In the genomic region with DNA sequence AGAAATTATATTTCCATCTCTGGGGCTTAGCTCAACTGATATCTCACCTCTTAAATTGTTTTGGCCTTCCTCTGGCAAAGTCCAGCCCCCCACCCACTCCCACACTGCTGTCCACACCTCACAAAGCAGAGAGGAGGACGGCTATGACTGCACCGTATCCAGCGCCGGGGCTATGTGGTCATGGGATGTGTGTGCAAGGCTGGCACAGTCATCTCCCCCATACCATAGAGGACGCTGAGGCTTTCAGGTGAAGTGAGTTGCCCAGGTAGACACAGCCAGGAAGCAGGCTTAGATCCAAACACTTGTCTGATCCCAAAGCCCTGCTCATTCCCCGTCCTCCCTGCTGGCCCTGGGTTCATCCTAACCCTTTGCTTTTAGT, we compare ENCODE assay signal across 25 cellular contexts.
DNase-seq lines count a peak whose midpoint lies in the region; ATAC-seq, FAIRE-seq and TF ChIP-seq lines count a peak whose summit lies in the region.
"Had no signal": no experiment of that assay in that cellular context is flagged by ENCODE, and none has a peak within 500 bp of the region (broad histone marks: within the 10 kb centered on the region; RNA-seq: fewer than 3 reads in every experiment).

No MANE protein-coding gene starts in this region.

- no peak for FAIRE-seq in RCC 7860 (lab: Jason Lieb, UNC)
- FAIRE-seq: K562 had no signal

- no peak for TF ChIP-seq RAD21 in HCT116 (IDR thresholded peaks at IDR 0.05; ENCODE audit: low read depth)

- peaks cover 2% of the 10 kb centered on the region for H3K36me3 Mint-ChIP-seq in activated CD4-positive, alpha-beta T cell treated with anti-CD3 and anti-CD28 coated beads, Interleukin-2, amount 10 ng/mL, durations not matched to agents 24 days and 14 days (ENCODE audit: low read depth)
- no peaks in the 10 kb centered on the region for H3K36me3 Mint-ChIP-seq in activated CD4-positive, alpha-beta T cell treated with anti-CD3 and anti-CD28 coated beads for 36 hours (ENCODE audit: low read depth)
- H3K36me3 Mint-ChIP-seq in immature natural killer cell, result no peaks in the 10 kb centered on the region

- in situ Hi-C loops in gastrocnemius medialis (cut with MboI; ENCODE audit: low sequenced_read_pairs in 4 of 4), result no loop called here

- H3K27ac ChIP-seq in HCT116 (ENCODE audit: low read depth, low read length) (no peak overlapping the region), gastrocnemius medialis (peak overlapping the region; percentile 51 to 85 (median 72))
- H3K27ac ChIP-seq: 22Rv1 had no signal

- no peaks in the 10 kb centered on the region for H3K36me3 ChIP-seq in HCT116 (ENCODE audit: control insufficient read depth in 1 of 2, insufficient read depth in 2 of 2, low read length in 2 of 2)
- no peaks in the 10 kb centered on the region for H3K36me3 ChIP-seq in gastrocnemius medialis
- H3K36me3 ChIP-seq: HAP-1, MG63, transverse colon had no signal

- no peak for DNase-seq in activated CD4-positive, alpha-beta T cell treated with anti-CD3 and anti-CD28 coated beads, Interleukin-2, amount 10 ng/mL, durations not matched to agents 24 days and 14 days
- DNase-seq in activated CD4-positive, alpha-beta T cell treated with anti-CD3 and anti-CD28 coated beads for 36 hours, result no peak
- no peak for DNase-seq in HCT116 (ENCODE audit: low read depth, low spot score)
- DNase-seq in immature natural killer cell, result no peak
- no peak for DNase-seq in gastrocnemius medialis
- no peak for DNase-seq in amygdala (lab: John Stamatoyannopoulos, UW)
- DNase-seq in RCC 7860 (ENCODE audit: low spot score), result no peak
- DNase-seq: activated naive CD4-positive, alpha-beta T cell treated with anti-CD3 and anti-CD28 coated beads, Interleukin-2, amount 50 U/mL, for 16 hours; activated T-cell treated with anti-CD3 and anti-CD28 coated beads, Interleukin-2, amount 50 U/mL, for 72 hours; AML-193; DMS79; effector CD4-positive, alpha-beta T cell; MG63; midbrain; NCI-H1436; NCI-H524; stimulated activated CD4-positive, alpha-beta T cell treated with anti-CD3 and anti-CD28 coated beads, Interleukin-2, amount 100 ng/mL, for 48 hours; stimulated activated naive CD8-positive, alpha-beta T cell treated with anti-CD3 and anti-CD28 coated beads, Interleukin-15, Interleukin-2, amounts not matched to agents 100 U/mL and 50 U/mL, for 24 hours; transverse colon had no signal

- ATAC-seq in activated CD4-positive, alpha-beta T cell treated with anti-CD3 and anti-CD28 coated beads for 36 hours, result no peak
- peak; percentile 12; the same call in 1 of the 2 replicates for ATAC-seq in HCT116
- ATAC-seq in gastrocnemius medialis, result no peak
- ATAC-seq in HG03280 (IDR thresholded peaks at IDR 0.05; ENCODE audit: unreplicated experiment), result no peak
- ATAC-seq: activated CD4-positive, CD25-positive, alpha-beta regulatory T cell treated with anti-CD3 and anti-CD28 coated beads, Interleukin-2, amount 50 U/mL, for 24 hours; activated T-cell treated with anti-CD3 and anti-CD28 coated beads, Interleukin-2, amount 50 U/mL, for 72 hours; esophagus mucosa; K562; stimulated activated naive CD8-positive, alpha-beta T cell treated with anti-CD3 and anti-CD28 coated beads, Interleukin-15, Interleukin-2, amounts not matched to agents 100 U/mL and 50 U/mL, for 24 hours had no signal

- no peaks in the 10 kb centered on the region for H4K20me1 ChIP-seq in HCT116 (ENCODE audit: insufficient read depth)

- no peaks in the 10 kb centered on the region for H3K27me3 Mint-ChIP-seq in activated CD4-positive, alpha-beta T cell treated with anti-CD3 and anti-CD28 coated beads, Interleukin-2, amount 10 ng/mL, durations not matched to agents 24 days and 14 days
- no peaks in the 10 kb centered on the region for H3K27me3 Mint-ChIP-seq in activated CD4-positive, alpha-beta T cell treated with anti-CD3 and anti-CD28 coated beads for 36 hours
- H3K27me3 Mint-ChIP-seq in immature natural killer cell (ENCODE audit: low read depth in 3 of 3), result peaks cover 0 to 5% (median 3%) of the 10 kb centered on the region in 3 donors

- peaks cover 73% of the 10 kb centered on the region for H3K4me1 Mint-ChIP-seq in activated CD4-positive, alpha-beta T cell treated with anti-CD3 and anti-CD28 coated beads, Interleukin-2, amount 10 ng/mL, durations not matched to agents 24 days and 14 days
- H3K4me1 Mint-ChIP-seq in activated CD4-positive, alpha-beta T cell treated with anti-CD3 and anti-CD28 coated beads for 36 hours, result peaks cover 78% of the 10 kb centered on the region
- H3K4me1 Mint-ChIP-seq in immature natural killer cell, result peaks cover 78 to 87% of the 10 kb centered on the region in 2 donors

- no TSS peak for BruUV-seq in HCT116 (replicated peaks; lab: Mats Ljungman, UMichigan)

- H3K9ac ChIP-seq in HCT116 (ENCODE audit: low read length), result no peak overlapping the region

- RAD21 ChIA-PET in HCT116 (lab: Charles Lee; ENCODE audit: low non-redundant PET in 1 of 2, low total read pairs in 2 of 2, uncharacterized antibody in 2 of 2, unreplicated experiment in 2 of 2), result no interaction called here

- TF ChIP-seq POLR2A in HCT116 (IDR thresholded peaks at IDR 0.05; ENCODE audit: borderline replicate concordance, extremely low read depth, insufficient read depth, insufficient read length) (no peak), gastrocnemius medialis (IDR thresholded peaks at IDR 0.05) (no peak)

- no peak overlapping the region for H3K4me2 ChIP-seq in HCT116 (ENCODE audit: low read length)

- H3K4me3 ChIP-seq in HCT116 (replicated peaks in 1 of 2; ENCODE audit: low read depth in 1 of 2, low read length in 2 of 2), result no peak overlapping the region
- no peak overlapping the region for H3K4me3 ChIP-seq in gastrocnemius medialis
- H3K4me3 ChIP-seq: HAP-1, K562, MG63, transverse colon had no signal

- POLR2A ChIA-PET in activated CD4-positive, alpha-beta T cell treated with anti-CD3 and anti-CD28 coated beads for 36 hours (lab: Charles Lee), result interaction anchor here (0.6 kb wide), 1 partner anchor 46 kb away, joined by 4 read pairs; no protein-coding TSS in a partner anchor
- POLR2A ChIA-PET in HCT116 (lab: Charles Lee), result no interaction called here

- TF ChIP-seq CTCF in HCT116 (IDR thresholded peaks at IDR 0.05 in 2 of 3, conservative IDR thresholded peaks at IDR 0.05 in 1 of 3; ENCODE audit: borderline replicate concordance in 1 of 3, insufficient read depth in 1 of 3, low read depth in 2 of 3, low read length in 2 of 3), result no peak
- TF ChIP-seq CTCF in gastrocnemius medialis (IDR thresholded peaks at IDR 0.05 in 4 of 5, conservative IDR thresholded peaks at IDR 0.05 in 1 of 5), result no peak

- H3K79me2 ChIP-seq in HCT116 (ENCODE audit: insufficient read depth, low read length), result no peaks in the 10 kb centered on the region

- H3K4me3 Mint-ChIP-seq in activated CD4-positive, alpha-beta T cell treated with anti-CD3 and anti-CD28 coated beads, Interleukin-2, amount 10 ng/mL, durations not matched to agents 24 days and 14 days, result no peak overlapping the region
- no peak overlapping the region for H3K4me3 Mint-ChIP-seq in activated CD4-positive, alpha-beta T cell treated with anti-CD3 and anti-CD28 coated beads for 36 hours
- H3K4me3 Mint-ChIP-seq in immature natural killer cell, result no peak overlapping the region
- H3K4me3 Mint-ChIP-seq: activated T-cell treated with anti-CD3 and anti-CD28 coated beads, Interleukin-2, amount 50 U/mL, for 72 hours had no signal

- H3K4me1 ChIP-seq in HCT116 (ENCODE audit: control insufficient read depth in 1 of 2, insufficient read depth in 2 of 2, low read length in 2 of 2) (peaks cover 0 to 9% of the 10 kb centered on the region in 2 experiments; a peak in 1 of 4 replicates), gastrocnemius medialis (peaks cover 47 to 58% of the 10 kb centered on the region in 2 donors)
- H3K4me1 ChIP-seq: HAP-1 had no signal

- CTCF ChIA-PET in activated CD4-positive, alpha-beta T cell treated with anti-CD3 and anti-CD28 coated beads for 36 hours (lab: Charles Lee), result no interaction called here
- CTCF ChIA-PET in HCT116 (lab: Charles Lee), result no interaction called here

- no peaks in the 10 kb centered on the region for H3K9me2 ChIP-seq in HCT116 (ENCODE audit: insufficient read depth)

- H3K9me3 ChIP-seq in HCT116 (ENCODE audit: control insufficient read depth in 1 of 2, insufficient read depth in 1 of 2, low read depth in 1 of 2, low read length in 2 of 2), result no peaks in the 10 kb centered on the region
- H3K9me3 ChIP-seq in gastrocnemius medialis, result no peaks in the 10 kb centered on the region
- H3K9me3 ChIP-seq: HAP-1, MG63, transverse colon had no signal

- no peaks in the 10 kb centered on the region for H3K9me3 Mint-ChIP-seq in activated CD4-positive, alpha-beta T cell treated with anti-CD3 and anti-CD28 coated beads, Interleukin-2, amount 10 ng/mL, durations not matched to agents 24 days and 14 days
- no peaks in the 10 kb centered on the region for H3K9me3 Mint-ChIP-seq in activated CD4-positive, alpha-beta T cell treated with anti-CD3 and anti-CD28 coated beads for 36 hours (ENCODE audit: low read depth)
- H3K9me3 Mint-ChIP-seq in immature natural killer cell, result no peaks in the 10 kb centered on the region
- H3K9me3 Mint-ChIP-seq: activated T-cell treated with anti-CD3 and anti-CD28 coated beads, Interleukin-2, amount 50 U/mL, for 72 hours had no signal

- intact Hi-C loops in activated CD4-positive, alpha-beta T cell treated with anti-CD3 and anti-CD28 coated beads, Interleukin-2, amount 10 ng/mL, durations not matched to agents 24 days and 14 days (cut with micrococcal nuclease), result loop anchor here (2.0 to 5.0 kb wide), 2 partner anchors 19 to 35 kb away; no protein-coding TSS in a partner anchor
- intact Hi-C loops in activated CD4-positive, alpha-beta T cell treated with anti-CD3 and anti-CD28 coated beads for 36 hours (cut with DNase I, micrococcal nuclease), result no loop called here
- intact Hi-C loops in HCT116 (cut with micrococcal nuclease) (no loop called here), gastrocnemius medialis (cut with DNase I; ENCODE audit: low total_unique reads) (no loop called here)

- H3K27me3 ChIP-seq in HCT116 (ENCODE audit: insufficient read depth, low read length), result peaks cover 10% of the 10 kb centered on the region
- no peaks in the 10 kb centered on the region for H3K27me3 ChIP-seq in gastrocnemius medialis
- H3K27me3 ChIP-seq: MG63, transverse colon had no signal

- peak overlapping the region; percentile 42 for H3K27ac Mint-ChIP-seq in activated CD4-positive, alpha-beta T cell treated with anti-CD3 and anti-CD28 coated beads, Interleukin-2, amount 10 ng/mL, durations not matched to agents 24 days and 14 days
- H3K27ac Mint-ChIP-seq in activated CD4-positive, alpha-beta T cell treated with anti-CD3 and anti-CD28 coated beads for 36 hours, result no peak overlapping the region
- peak overlapping the region in 5 of 6 donors; percentile 57 to 95 (median 66) for H3K27ac Mint-ChIP-seq in immature natural killer cell
- H3K27ac Mint-ChIP-seq: activated T-cell treated with anti-CD3 and anti-CD28 coated beads, Interleukin-2, amount 50 U/mL, for 72 hours had no signal

- H2AFZ ChIP-seq in HCT116 (ENCODE audit: low read depth, low read length, poor library complexity, severe bottlenecking), result no peak overlapping the region

TF ChIP-seq in HCT116, 20 proteins besides CTCF, POLR2A, EP300 and RAD21 (continues in another document):
- TF ChIP-seq, protein P1, sequence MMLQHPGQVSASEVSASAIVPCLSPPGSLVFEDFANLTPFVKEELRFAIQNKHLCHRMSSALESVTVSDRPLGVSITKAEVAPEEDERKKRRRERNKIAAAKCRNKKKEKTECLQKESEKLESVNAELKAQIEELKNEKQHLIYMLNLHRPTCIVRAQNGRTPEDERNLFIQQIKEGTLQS (IDR thresholded peaks at IDR 0.05), result no peak
- no peak for TF ChIP-seq ZFX (IDR thresholded peaks at IDR 0.05)
- no peak for TF ChIP-seq EZH2 (IDR thresholded peaks at IDR 0.05)
